Comparison of ENCODE assay signal across 8 cellular contexts in the genomic region with DNA sequence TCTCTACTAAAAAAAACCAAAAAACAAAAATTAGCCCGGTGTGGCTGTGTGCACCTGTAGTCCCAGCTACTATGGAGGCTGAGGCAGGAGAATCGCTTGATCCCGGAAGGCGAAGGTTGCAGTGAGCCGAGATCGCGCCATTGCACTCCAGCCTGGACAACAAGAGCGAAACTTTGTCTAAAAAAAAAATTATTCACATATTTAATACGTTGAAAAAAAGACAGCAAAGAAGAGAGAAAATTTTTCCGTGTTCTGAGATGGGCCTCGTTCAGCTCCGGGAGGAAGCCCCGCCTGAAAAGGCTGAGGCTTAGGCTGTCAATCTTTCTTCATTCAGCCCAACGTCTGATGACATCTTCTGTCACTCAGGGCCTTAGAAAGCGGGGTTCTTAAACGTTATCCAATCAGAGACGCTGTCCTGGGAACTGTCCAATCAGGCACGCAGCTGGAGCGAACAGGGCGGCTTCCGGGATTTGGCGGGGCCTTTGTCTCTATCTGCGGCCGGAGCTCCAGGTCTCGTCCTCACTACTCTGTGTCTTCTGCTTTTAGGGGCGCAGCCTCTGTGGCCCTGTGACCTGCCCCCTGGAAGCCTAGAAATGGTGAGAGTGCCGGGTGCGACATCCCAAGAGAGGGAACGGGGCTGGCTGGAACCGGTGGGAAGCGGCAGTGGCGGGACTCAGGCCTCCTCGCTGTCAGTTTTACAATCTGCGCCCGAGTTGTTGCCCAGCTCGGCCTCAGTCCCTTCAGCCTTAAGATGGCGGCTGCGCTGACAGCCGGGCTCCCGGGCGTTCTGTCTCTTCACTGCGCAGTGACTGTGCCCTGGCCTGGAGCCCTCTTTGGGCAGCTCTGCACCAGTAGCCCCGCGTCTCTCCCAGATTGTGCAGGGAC. TPM values are rescaled to one million over a fixed set of nuclear protein-coding genes. Genes with fewer than 3 reads are reported as not detected.
DNase-seq lines count a peak whose midpoint lies in the region; ATAC-seq, FAIRE-seq and TF ChIP-seq lines count a peak whose summit lies in the region.

Gene ZNF726 (plus strand): TSS at position 485 of the 885 bp plus-strand sequence. CDS start 109 bp downstream, at position 594.

- BruUV-seq in Calu3 (replicated peaks; lab: Mats Ljungman, UMichigan): TSS peak; percentile 34

- H3K4me1 Mint-ChIP-seq in Calu3 (ENCODE audit: low read depth, unreplicated experiment): no peaks in the 10 kb centered on the region

- peak; percentile 64 for FAIRE-seq in HTR-8/SVneo (lab: Jason Lieb, UNC)
- peak; percentile 88 for FAIRE-seq in frontal cortex (lab: Jason Lieb, UNC)

- peak within 1 kb of the TSS; percentile 93 for H3K4me3 Mint-ChIP-seq in Calu3 (ENCODE audit: low read depth, unreplicated experiment)

- no peaks in the 10 kb centered on the region for H3K27me3 Mint-ChIP-seq in Calu3 (ENCODE audit: unreplicated experiment)

- no peaks in the 10 kb centered on the region for H3K27me3 ChIP-seq in testis

- intact Hi-C loops in Calu3 (cut with micrococcal nuclease; ENCODE audit: unreplicated experiment) (no loop called here), testis (cut with DNase I; ENCODE audit: low total_unique reads) (no loop called here)

- peak within 1 kb of the TSS; percentile 49 to 76 for H3K27ac ChIP-seq in testis

- CTCF ChIA-PET in Calu3 (lab: Charles Lee): interaction anchor here (0.6 to 0.9 kb wide), 3 partner anchors 119 to 431 kb away, joined by 3 to 5 read pairs (median 3); partner anchors contain the start of gene ZNF254

- peak within 1 kb of the TSS; percentile 93 for H3K27ac Mint-ChIP-seq in Calu3 (ENCODE audit: unreplicated experiment)

- peaks cover 11% of the 10 kb centered on the region for H3K36me3 Mint-ChIP-seq in Calu3 (ENCODE audit: insufficient read depth, unreplicated experiment)

- H3K9me3 Mint-ChIP-seq in Calu3 (ENCODE audit: low read depth, unreplicated experiment): peaks cover 11% of the 10 kb centered on the region

- no peaks in the 10 kb centered on the region for H3K4me1 ChIP-seq in testis

- TF ChIP-seq CTCF in Calu3 (IDR thresholded peaks at IDR 0.05; ENCODE audit: unreplicated experiment): no peak
- TF ChIP-seq CTCF in omental fat pad (IDR thresholded peaks at IDR 0.05): no peak
- TF ChIP-seq CTCF in testis (IDR thresholded peaks at IDR 0.05): no peak

- H3K4me3 ChIP-seq in testis: peak within 1 kb of the TSS; percentile 56 to 75

- WGBS in testis, 2 donors: 8 to 11% methylated on average over 41 to 44 of the region's 44 CpGs

- ATAC-seq in GM21360 (IDR thresholded peaks at IDR 0.05; ENCODE audit: unreplicated experiment) (peak; percentile 97), omental fat pad (ENCODE audit: low FRiP score) (peak; percentile 88)

- DNase-seq in Calu3 (peak; percentile 85), HTR-8/SVneo (ENCODE audit: insufficient read length, low spot score) (peak; percentile 67), SHP77 (lab: John Stamatoyannopoulos, UW) (peak; percentile 61 to 80), frontal cortex (ENCODE audit: low spot score in 2 of 2) (peak; percentile 32 to 69), omental fat pad (ENCODE audit: low spot score) (peak; percentile 65), testis (peak; percentile 97)
- peak; percentile 76 for DNase-seq in activated gamma-delta T cell treated with anti-CD3 and anti-CD28 coated beads, Interleukin-2, amount 50 U/mL, for 16 hours (ENCODE audit: low read depth)

- no peaks in the 10 kb centered on the region for H3K9me3 ChIP-seq in testis

- TF ChIP-seq POLR2A in testis (IDR thresholded peaks at IDR 0.05): no peak

- H3K36me3 ChIP-seq in testis (ENCODE audit: low read depth, missing control alignments): no peaks in the 10 kb centered on the region

RNA-seq across cellular contexts. Expression of gene ZNF726, which starts in this region (rescaled TPM):
- total RNA-seq in Calu3 (2022) (9.7 and 10.0 TPM in 2 replicates), frontal cortex (9.8 TPM), omental fat pad (1 to 10 TPM in 1 of 4 donors, under 1 TPM in 3; 0.19 to 1.3 (median 0.37) TPM), testis (10 to 100 TPM in 1 of 2 donors, 1 to 10 TPM in 1; 9.2 to 18.2 TPM)
- 2.6 TPM for polyA plus RNA-seq in testis (ENCODE audit: insufficient read depth, low read depth, low replicate concordance)

Comparison
In these comparisons a context has a peak if more than half of its experiments do, and no peak if none do; other contexts are left out.
1. Peak in every context shown above with its lines: DNase-seq, ATAC-seq, H3K4me3 ChIP-seq and H3K27ac ChIP-seq.